Comparison of ENCODE assay signal across 21 cellular contexts in the genomic region with DNA sequence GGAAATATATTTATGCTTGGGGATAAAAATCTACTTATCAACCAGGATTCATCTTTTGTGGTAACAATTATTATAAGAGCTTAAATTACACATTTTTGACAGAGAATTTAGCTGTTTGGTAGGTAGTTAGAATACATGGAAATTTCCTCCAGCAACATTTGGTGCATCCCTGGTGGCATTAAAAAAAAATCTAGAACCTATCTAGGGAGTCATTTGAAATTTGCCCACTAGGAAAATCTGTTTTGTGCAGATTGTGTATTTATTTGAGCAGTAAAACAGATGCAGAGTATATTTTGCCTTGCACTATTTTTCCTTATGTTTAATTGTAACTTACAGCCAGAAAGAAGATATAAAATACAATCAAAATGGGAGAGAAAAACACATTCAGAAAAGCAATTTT.
"Had no signal": no experiment of that assay in that cellular context is flagged by ENCODE, and none has a peak within 500 bp of the region (broad histone marks: within the 10 kb centered on the region; RNA-seq: fewer than 3 reads in every experiment).

No MANE protein-coding gene starts in this region.

- ATAC-seq: effector memory CD8-positive, alpha-beta T cell; esophagus mucosa; foreskin keratinocyte; gastrocnemius medialis; gastroesophageal sphincter; heart left ventricle; heart right ventricle had no signal

- DNase-seq: colonic mucosa; cortex of kidney; dermis blood vessel endothelial cell; dorsolateral prefrontal cortex; effector CD4-positive, alpha-beta T cell; effector CD8-positive, alpha-beta T cell; effector memory CD4-positive, alpha-beta T cell; effector memory CD8-positive, alpha-beta T cell; endodermal cell; erythroblast; esophagus squamous epithelium; foreskin fibroblast; foreskin keratinocyte; foreskin melanocyte; gastrocnemius medialis; glutamatergic neuron; head of caudate nucleus; heart left ventricle; heart right ventricle had no signal
